ENCODE assay signal across 8 cellular contexts in the genomic region with DNA sequence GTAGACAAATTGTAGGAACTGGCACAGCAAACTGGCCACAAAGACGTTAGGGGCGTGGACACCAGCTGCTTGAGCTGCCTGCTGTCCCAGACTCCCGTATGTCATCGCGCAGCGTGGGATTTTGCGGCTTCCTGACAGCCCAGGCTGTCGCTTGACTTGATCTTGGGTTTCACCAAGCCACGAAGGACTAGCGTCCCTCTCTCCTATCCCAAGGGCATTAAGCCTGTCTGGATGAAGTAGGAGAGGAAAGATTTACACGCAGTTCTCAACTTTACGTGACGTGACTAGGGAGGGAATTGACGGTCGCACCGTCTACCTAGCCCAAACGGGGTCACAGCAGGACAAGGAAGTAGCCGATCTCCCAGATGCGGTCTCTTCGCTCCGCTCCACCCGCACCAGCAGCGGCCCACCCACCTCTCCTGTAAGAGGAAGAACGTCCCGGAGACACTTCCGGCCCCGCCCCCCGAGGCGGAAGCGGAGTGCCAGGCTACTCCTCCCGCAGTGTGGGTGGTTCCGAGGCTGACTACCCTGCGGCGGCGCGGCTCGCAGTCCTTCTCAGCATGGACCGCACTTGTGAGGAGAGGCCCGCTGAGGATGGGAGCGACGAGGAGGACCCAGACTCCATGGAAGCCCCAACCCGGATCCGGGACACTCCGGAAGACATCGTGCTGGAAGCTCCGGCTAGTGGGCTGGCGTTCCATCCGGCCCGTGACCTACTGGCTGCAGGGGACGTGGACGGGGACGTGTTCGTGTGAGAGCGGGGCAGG.
DNase-seq lines count a peak whose midpoint lies in the region; ATAC-seq and TF ChIP-seq lines count a peak whose summit lies in the region.

Gene WDR55 (plus strand): TSS at position 552 of the 767 bp plus-strand sequence. CDS start 9 bp downstream, at position 561.

- H3K4me3 ChIP-seq in AG09309 (ENCODE audit: control insufficient read depth, low read depth, low read length) = peak within 1 kb of the TSS; percentile 91

- ATAC-seq in GM19023 (IDR thresholded peaks at IDR 0.05; ENCODE audit: unreplicated experiment) = peak; percentile 98
- peak; percentile 98 for ATAC-seq in HG03280 (IDR thresholded peaks at IDR 0.05; ENCODE audit: unreplicated experiment)

- no peak for TF ChIP-seq CTCF in AG09309 (IDR thresholded peaks at IDR 0.05; ENCODE audit: control insufficient read depth, insufficient read depth, low read depth, low read length, missing control alignments)

- DNase-seq in AG09309 (ENCODE audit: low read depth) (peak; percentile 46), NCI-H446 treated with DMSO at 0.1 percent for 48 hours (lab: John Stamatoyannopoulos, UW) (peak; percentile 74), cerebellar nuclear complex (lab: John Stamatoyannopoulos, UW) (peak; percentile 25 to 75), islet precursor cell (peak; percentile 99)
- peak; percentile 93 for DNase-seq in activated CD4-positive, CD25-positive, alpha-beta regulatory T cell treated with anti-CD3 and anti-CD28 coated beads, Interleukin-2, amount 50 U/mL, for 72 hours
- peak; percentile 93 to 97 (median 94) for DNase-seq in stimulated activated CD4-positive, alpha-beta T cell treated with anti-CD3 and anti-CD28 coated beads, Interleukin-12 subunit alpha, Interleukin-12 subunit beta, amount 100 ng/mL, for 48 hours (ENCODE audit: low read depth in 2 of 3, low spot score in 1 of 3)

Comparison
In these comparisons a context has a peak if more than half of its experiments do, and no peak if none do; other contexts are left out.
1. Peak in every context shown above with its lines: DNase-seq, ATAC-seq and H3K4me3 ChIP-seq.
2. DNase-seq: peak in every context shown above with its lines; median percentile 99 in islet precursor cell; 94 in stimulated activated CD4-positive, alpha-beta T cell treated with anti-CD3 and anti-CD28 coated beads, Interleukin-12 subunit alpha, Interleukin-12 subunit beta, amount 100 ng/mL, for 48 hours; 93 in activated CD4-positive, CD25-positive, alpha-beta regulatory T cell treated with anti-CD3 and anti-CD28 coated beads, Interleukin-2, amount 50 U/mL, for 72 hours; 74 in NCI-H446 treated with DMSO at 0.1 percent for 48 hours; 50 in cerebellar nuclear complex; 46 in AG09309.